In the genomic region with DNA sequence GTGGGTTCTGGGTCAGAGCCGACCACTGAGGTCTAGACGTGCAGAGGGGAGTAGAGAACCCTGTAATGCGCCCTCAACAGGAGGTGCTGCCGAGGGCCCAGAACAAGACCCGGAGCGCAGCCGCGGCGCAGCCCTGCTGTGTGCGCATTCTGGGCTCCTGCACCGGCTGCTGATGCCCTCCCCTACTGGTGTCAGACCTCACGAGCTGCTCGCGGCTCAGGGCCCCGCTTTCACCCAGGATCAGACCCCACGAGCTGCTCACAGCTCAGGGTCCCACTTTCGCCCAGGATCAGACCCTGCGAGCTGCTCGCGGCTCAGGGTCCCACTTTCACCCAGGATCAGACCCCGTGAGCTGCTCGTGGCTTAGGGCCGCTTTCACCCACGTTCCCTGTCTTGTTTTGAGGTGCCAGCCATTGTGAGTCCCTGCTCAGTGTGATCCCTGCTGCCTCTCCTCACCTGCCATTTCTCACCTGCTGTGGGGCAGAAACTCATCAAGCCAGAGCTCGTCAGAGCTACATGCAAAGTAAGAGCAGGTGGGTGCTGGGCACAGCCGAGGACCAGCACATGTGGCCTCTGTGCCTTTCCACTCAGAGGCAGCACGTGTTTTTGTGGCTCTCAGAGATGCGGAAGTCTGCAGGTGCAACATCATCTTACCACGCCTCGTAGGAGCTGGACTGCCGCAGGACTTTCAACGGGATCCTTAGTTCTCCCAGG, we compare ENCODE assay signal across 26 cellular contexts. TPM values are rescaled to one million over a fixed set of nuclear protein-coding genes. Genes with fewer than 3 reads are reported as not detected.
DNase-seq lines count a peak whose midpoint lies in the region; ATAC-seq and TF ChIP-seq lines count a peak whose summit lies in the region.
"Had no signal": no experiment of that assay in that cellular context is flagged by ENCODE, and none has a peak within 500 bp of the region (broad histone marks: within the 10 kb centered on the region; RNA-seq: fewer than 3 reads in every experiment).

No MANE protein-coding gene starts in this region.

- intact Hi-C loops in body of pancreas (cut with DNase I): no loop called here

- no peak for TF ChIP-seq CTCF in HEK293 (tag by site-specific recombination; IDR thresholded peaks at IDR 0.05)
- no peak for TF ChIP-seq CTCF in Peyer's patch (IDR thresholded peaks at IDR 0.05)
- TF ChIP-seq CTCF in osteoblast (IDR thresholded peaks at IDR 0.05; ENCODE audit: extremely low read depth, low read depth, low read length): no peak
- TF ChIP-seq CTCF in body of pancreas (IDR thresholded peaks at IDR 0.05): no peak

- H3K9me3 ChIP-seq in HEK293 (ENCODE audit: control insufficient read depth, insufficient read depth, low read depth, low read length) (no peaks in the 10 kb centered on the region), Peyer's patch (no peaks in the 10 kb centered on the region), osteoblast (ENCODE audit: low read depth, low read length) (no peaks in the 10 kb centered on the region), body of pancreas (no peaks in the 10 kb centered on the region)
- H3K9me3 ChIP-seq: A549, Caco-2, lower lobe of right lung, psoas muscle, tibial nerve had no signal

- H3K4me2 ChIP-seq in osteoblast (ENCODE audit: insufficient read depth, low read length): no peak overlapping the region
- H3K4me2 ChIP-seq: A549 had no signal

- H4K20me1 ChIP-seq in osteoblast (ENCODE audit: insufficient read depth, low read length): peaks cover 12% of the 10 kb centered on the region

- H3K79me2 ChIP-seq in osteoblast (ENCODE audit: insufficient read depth, low read length): peaks cover 35% of the 10 kb centered on the region

- H3K4me3 Mint-ChIP-seq in activated naive CD4-positive, alpha-beta T cell treated with anti-CD3 and anti-CD28 coated beads, Interleukin-2, amount 10 ng/mL, durations not matched to agents 7 days and 5 days: no peak overlapping the region
- H3K4me3 Mint-ChIP-seq in stimulated activated effector memory CD8-positive, alpha-beta T cell treated with anti-CD3 and anti-CD28 coated beads, Interleukin-12 subunit alpha, Interleukin-12 subunit beta, amount 100 ng/mL, for 72 hours: no peak overlapping the region
- H3K4me3 Mint-ChIP-seq: activated CD8-positive, alpha-beta T cell treated with anti-CD3 and anti-CD28 coated beads for 36 hours; B cell; stimulated activated naive B cell treated with anti-CD40 and anti-IgM and Interleukin-4, amounts not matched to agents 10 μg/mL and 1 μg/mL and 100 μg/mL, for 72 hours; WTC11 had no signal

- H3K27ac Mint-ChIP-seq in activated naive CD4-positive, alpha-beta T cell treated with anti-CD3 and anti-CD28 coated beads, Interleukin-2, amount 10 ng/mL, durations not matched to agents 7 days and 5 days: peak overlapping the region; percentile 42
- peak overlapping the region in 1 of 2 donors; percentile 72 for H3K27ac Mint-ChIP-seq in activated naive CD4-positive, alpha-beta T cell treated with anti-CD3 and anti-CD28 coated beads, Interleukin-2, amount 50 U/mL, for 72 hours
- H3K27ac Mint-ChIP-seq in stimulated activated effector memory CD8-positive, alpha-beta T cell treated with anti-CD3 and anti-CD28 coated beads, Interleukin-12 subunit alpha, Interleukin-12 subunit beta, amount 100 ng/mL, for 72 hours: peak overlapping the region; percentile 50
- H3K27ac Mint-ChIP-seq: activated CD8-positive, alpha-beta T cell treated with anti-CD3 and anti-CD28 coated beads for 36 hours; B cell had no signal

- ATAC-seq in activated naive CD4-positive, alpha-beta T cell treated with anti-CD3 and anti-CD28 coated beads, Interleukin-2, amount 50 U/mL, for 72 hours: no peak
- no peak for ATAC-seq in stimulated activated effector memory CD8-positive, alpha-beta T cell treated with anti-CD3 and anti-CD28 coated beads, Interleukin-12 subunit alpha, Interleukin-12 subunit beta, amount 100 ng/mL, for 72 hours
- ATAC-seq in body of pancreas: no peak
- ATAC-seq: A549; activated CD8-positive, alpha-beta T cell treated with anti-CD3 and anti-CD28 coated beads for 36 hours; esophagus mucosa; lower lobe of right lung; psoas muscle; stimulated activated naive B cell treated with anti-CD40 and anti-IgM and Interleukin-4, amounts not matched to agents 10 μg/mL and 1 μg/mL and 100 μg/mL, for 72 hours; WTC11 had no signal

- H3K4me1 ChIP-seq in HEK293 (ENCODE audit: control insufficient read depth, insufficient read depth, low read length) (no peaks in the 10 kb centered on the region), Peyer's patch (peaks cover 0 to 7% (median 2%) of the 10 kb centered on the region in 4 donors), osteoblast (ENCODE audit: insufficient read depth, low read length) (no peaks in the 10 kb centered on the region), body of pancreas (peaks cover 6% of the 10 kb centered on the region)
- H3K4me1 ChIP-seq: A549, Caco-2, psoas muscle had no signal

- H3K27me3 Mint-ChIP-seq in activated naive CD4-positive, alpha-beta T cell treated with anti-CD3 and anti-CD28 coated beads, Interleukin-2, amount 10 ng/mL, durations not matched to agents 7 days and 5 days: no peaks in the 10 kb centered on the region
- H3K27me3 Mint-ChIP-seq: activated CD8-positive, alpha-beta T cell treated with anti-CD3 and anti-CD28 coated beads for 36 hours; B cell; stimulated activated naive B cell treated with anti-CD40 and anti-IgM and Interleukin-4, amounts not matched to agents 10 μg/mL and 1 μg/mL and 100 μg/mL, for 72 hours had no signal

- no peak overlapping the region for H3K27ac ChIP-seq in HEK293 (ENCODE audit: extremely low read depth, low read depth, low read length)
- H3K27ac ChIP-seq in Peyer's patch: no peak overlapping the region
- H3K27ac ChIP-seq in osteoblast (ENCODE audit: low read depth, low read length): no peak overlapping the region
- H3K27ac ChIP-seq in body of pancreas: no peak overlapping the region
- H3K27ac ChIP-seq: A549, lower lobe of right lung, psoas muscle, tibial nerve had no signal

- H3K36me3 ChIP-seq in HEK293 (ENCODE audit: control insufficient read depth in 2 of 2, insufficient read depth in 1 of 2, low read length in 2 of 2) (no peaks in the 10 kb centered on the region), Peyer's patch (peaks cover 0 to 20% (median 0%) of the 10 kb centered on the region in 3 donors), osteoblast (ENCODE audit: insufficient read depth, low read length) (peaks cover 89% of the 10 kb centered on the region), body of pancreas (replicated peaks in 1 of 2; ENCODE audit: insufficient read depth in 1 of 2, low read depth in 2 of 2) (no peaks in the 10 kb centered on the region)

- H3K4me3 ChIP-seq in HEK293 (ENCODE audit: low read depth, low read length) (no peak overlapping the region), Peyer's patch (no peak overlapping the region), osteoblast (ENCODE audit: insufficient read depth, low read length) (no peak overlapping the region), body of pancreas (no peak overlapping the region)
- H3K4me3 ChIP-seq: A549, lower lobe of right lung, psoas muscle, tibial nerve had no signal

- CTCF ChIA-PET in activated naive CD4-positive, alpha-beta T cell treated with anti-CD3 and anti-CD28 coated beads, Interleukin-2, amount 10 ng/mL, durations not matched to agents 7 days and 5 days (lab: Charles Lee): no interaction called here
- CTCF ChIA-PET in HEK293 (lab: Yijun Ruan, JAX): interaction anchor here (0.7 kb wide), 1 partner anchor 13 kb away, joined by 3 read pairs; no protein-coding TSS in a partner anchor

- peaks cover 2% of the 10 kb centered on the region for H3K4me1 Mint-ChIP-seq in activated naive CD4-positive, alpha-beta T cell treated with anti-CD3 and anti-CD28 coated beads, Interleukin-2, amount 10 ng/mL, durations not matched to agents 7 days and 5 days
- peaks cover 4% of the 10 kb centered on the region for H3K4me1 Mint-ChIP-seq in stimulated activated effector memory CD8-positive, alpha-beta T cell treated with anti-CD3 and anti-CD28 coated beads, Interleukin-12 subunit alpha, Interleukin-12 subunit beta, amount 100 ng/mL, for 72 hours

- TF ChIP-seq POLR2A in Peyer's patch (IDR thresholded peaks at IDR 0.05) (no peak), body of pancreas (IDR thresholded peaks at IDR 0.05) (no peak)

- peaks cover 63% of the 10 kb centered on the region for H3K36me3 Mint-ChIP-seq in activated naive CD4-positive, alpha-beta T cell treated with anti-CD3 and anti-CD28 coated beads, Interleukin-2, amount 10 ng/mL, durations not matched to agents 7 days and 5 days
- no peaks in the 10 kb centered on the region for H3K36me3 Mint-ChIP-seq in activated naive CD4-positive, alpha-beta T cell treated with anti-CD3 and anti-CD28 coated beads, Interleukin-2, amount 50 U/mL, for 72 hours
- H3K36me3 Mint-ChIP-seq in stimulated activated effector memory CD8-positive, alpha-beta T cell treated with anti-CD3 and anti-CD28 coated beads, Interleukin-12 subunit alpha, Interleukin-12 subunit beta, amount 100 ng/mL, for 72 hours: peaks cover 62% of the 10 kb centered on the region

- no peak overlapping the region for H2AFZ ChIP-seq in osteoblast (ENCODE audit: low read length)

- no peaks in the 10 kb centered on the region for H3K9me3 Mint-ChIP-seq in activated naive CD4-positive, alpha-beta T cell treated with anti-CD3 and anti-CD28 coated beads, Interleukin-2, amount 10 ng/mL, durations not matched to agents 7 days and 5 days
- H3K9me3 Mint-ChIP-seq in activated naive CD4-positive, alpha-beta T cell treated with anti-CD3 and anti-CD28 coated beads, Interleukin-2, amount 50 U/mL, for 72 hours: no peaks in the 10 kb centered on the region
- H3K9me3 Mint-ChIP-seq in stimulated activated effector memory CD8-positive, alpha-beta T cell treated with anti-CD3 and anti-CD28 coated beads, Interleukin-12 subunit alpha, Interleukin-12 subunit beta, amount 100 ng/mL, for 72 hours: no peaks in the 10 kb centered on the region
- H3K9me3 Mint-ChIP-seq: activated CD8-positive, alpha-beta T cell treated with anti-CD3 and anti-CD28 coated beads for 36 hours; stimulated activated naive B cell treated with anti-CD40 and anti-IgM and Interleukin-4, amounts not matched to agents 10 μg/mL and 1 μg/mL and 100 μg/mL, for 72 hours; WTC11 had no signal

- WGBS in body of pancreas, 2 donors: 88 to 94% methylated on average over 25 to 32 of the region's 32 CpGs

- POLR2A ChIA-PET in HEK293 (lab: Yijun Ruan, JAX): no interaction called here

- H3K27me3 ChIP-seq in Peyer's patch: no peaks in the 10 kb centered on the region
- H3K27me3 ChIP-seq in osteoblast (ENCODE audit: insufficient read depth, low read length): no peaks in the 10 kb centered on the region
- no peaks in the 10 kb centered on the region for H3K27me3 ChIP-seq in body of pancreas
- H3K27me3 ChIP-seq: tibial nerve had no signal

- DNase-seq in activated naive CD4-positive, alpha-beta T cell treated with anti-CD3 and anti-CD28 coated beads, Interleukin-2, amount 10 ng/mL, durations not matched to agents 7 days and 5 days: no peak
- no peak for DNase-seq in activated naive CD4-positive, alpha-beta T cell treated with anti-CD3 and anti-CD28 coated beads, Interleukin-2, amount 50 U/mL, for 72 hours (ENCODE audit: low spot score in 2 of 2)
- DNase-seq in Peyer's patch (peak in 2 of 3 donors; percentile 68 to 77), OCI-M2 (lab: John Stamatoyannopoulos, UW; ENCODE audit: unreplicated experiment) (no peak), osteoblast (ENCODE audit: insufficient read length, low spot score, missing footprints) (no peak), body of pancreas (no peak)
- no peak for DNase-seq in stimulated activated effector memory CD8-positive, alpha-beta T cell treated with anti-CD3 and anti-CD28 coated beads, Interleukin-12 subunit alpha, Interleukin-12 subunit beta, amount 100 ng/mL, for 72 hours (ENCODE audit: low spot score in 2 of 2)
- DNase-seq: activated CD8-positive, alpha-beta T cell treated with anti-CD3 and anti-CD28 coated beads for 36 hours; Caco-2; cerebellar nuclear complex; islet precursor cell; lower lobe of right lung; NCI-H1105; NCI-H2081 treated with DMSO at 0.1 percent for 48 hours; NCI-H510A; small intestine; stimulated activated CD4-positive, alpha-beta T cell treated with anti-CD3 and anti-CD28 coated beads, Interleukin-2, amount 100 ng/mL, for 24 hours; stimulated activated naive B cell treated with anti-CD40 and anti-IgM and Interleukin-4, amounts not matched to agents 10 μg/mL and 1 μg/mL and 100 μg/mL, for 72 hours; T-helper 9 cell had no signal

RNA-seq across cellular contexts. Expression of gene C13orf46, which starts 47.0 kb away (rescaled TPM):
- total RNA-seq in activated naive CD4-positive, alpha-beta T cell treated with anti-CD3 and anti-CD28 coated beads, Interleukin-2, amount 50 U/mL, for 72 hours: 1 to 10 TPM in 1 of 2 donors, under 1 TPM in 1; 0.61 to 3.6 TPM
- total RNA-seq in Peyer's patch (under 1 TPM in 2 of 4 donors, not detected in 2; 0.35 to 0.83 TPM), osteoblast (0.36 and 0.59 TPM in 2 replicates), body of pancreas (10 to 100 TPM; 28.8 to 38.6 TPM)
- total RNA-seq: Caco-2 had no signal

Comparison
In these comparisons a context has a peak if more than half of its experiments do, and no peak if none do; other contexts are left out.
1. DNase-seq: peak in Peyer's patch (2 of 3); none in activated naive CD4-positive, alpha-beta T cell treated with anti-CD3 and anti-CD28 coated beads, Interleukin-2, amount 10 ng/mL, durations not matched to agents 7 days and 5 days (single experiment), activated naive CD4-positive, alpha-beta T cell treated with anti-CD3 and anti-CD28 coated beads, Interleukin-2, amount 50 U/mL, for 72 hours (0 of 2), stimulated activated effector memory CD8-positive, alpha-beta T cell treated with anti-CD3 and anti-CD28 coated beads, Interleukin-12 subunit alpha, Interleukin-12 subunit beta, amount 100 ng/mL, for 72 hours (0 of 2), OCI-M2 (single experiment), osteoblast (single experiment) and body of pancreas (0 of 4).
2. RNA of gene C13orf46, which starts 47.0 kb away (total RNA-seq): 28.8 to 38.6 TPM in body of pancreas; 0.61 to 3.6 TPM in activated naive CD4-positive, alpha-beta T cell treated with anti-CD3 and anti-CD28 coated beads, Interleukin-2, amount 50 U/mL, for 72 hours, 0.36 to 0.59 TPM in osteoblast and 0.35 to 0.83 TPM in Peyer's patch; every median in the first group is over 4 times any median in the second.